Comparison of ENCODE assay signal across 15 cellular contexts in genomic region chr17:66509913-66510312, GRCh38.
DNase-seq lines count a peak whose midpoint lies in the region; ATAC-seq, FAIRE-seq and TF ChIP-seq lines count a peak whose summit lies in the region.
"Had no signal": no experiment of that assay in that cellular context is flagged by ENCODE, and none has a peak within 500 bp of the region (broad histone marks: within the 10 kb centered on the region; RNA-seq: fewer than 3 reads in every experiment).

No MANE protein-coding gene starts in this region.

- H3K36me3 Mint-ChIP-seq in activated naive CD4-positive, alpha-beta T cell treated with anti-CD3 and anti-CD28 coated beads, Interleukin-2, amount 50 U/mL, for 24 hours, result peaks cover 16% of the 10 kb centered on the region
- H3K36me3 Mint-ChIP-seq in stimulated activated naive B cell treated with anti-CD40 and anti-IgM and Interleukin-4, amounts not matched to agents 10 μg/mL and 1 μg/mL and 100 μg/mL, for 72 hours, result no peaks in the 10 kb centered on the region

- no peak for ATAC-seq in RWPE2 (ENCODE audit: low read depth)
- no peak for ATAC-seq in stimulated activated naive CD8-positive, alpha-beta T cell treated with anti-CD3 and anti-CD28 coated beads, Interleukin-15, amount 100 ng/mL, for 72 hours
- ATAC-seq in stimulated activated naive B cell treated with anti-CD40 and anti-IgM and Interleukin-4, amounts not matched to agents 10 μg/mL and 1 μg/mL and 100 μg/mL, for 72 hours (replicated peaks), result no peak
- ATAC-seq: GM12878 had no signal

- FAIRE-seq in kidney (lab: Jason Lieb, UNC), result no peak
- FAIRE-seq: GM12878 had no signal

- H3K4me1 Mint-ChIP-seq in activated naive CD4-positive, alpha-beta T cell treated with anti-CD3 and anti-CD28 coated beads, Interleukin-2, amount 50 U/mL, for 24 hours, result peaks cover 91% of the 10 kb centered on the region
- H3K4me1 Mint-ChIP-seq in stimulated activated naive CD8-positive, alpha-beta T cell treated with anti-CD3 and anti-CD28 coated beads, Interleukin-15, amount 100 ng/mL, for 72 hours, result peaks cover 87% of the 10 kb centered on the region
- H3K4me1 Mint-ChIP-seq in stimulated activated naive B cell treated with anti-CD40 and anti-IgM and Interleukin-4, amounts not matched to agents 10 μg/mL and 1 μg/mL and 100 μg/mL, for 72 hours, result peaks cover 2 to 4% of the 10 kb centered on the region in 2 donors

- H3K27ac ChIP-seq in RWPE2 (ENCODE audit: poor library complexity, severe bottlenecking), result peak overlapping the region; percentile 87
- peak overlapping the region; percentile 78 for H3K27ac ChIP-seq in colonic mucosa
- no peak overlapping the region for H3K27ac ChIP-seq in kidney (ENCODE audit: low read depth in 2 of 2, low read length in 2 of 2)
- H3K27ac ChIP-seq: SK-N-MC had no signal

- H3K27me3 Mint-ChIP-seq in activated naive CD4-positive, alpha-beta T cell treated with anti-CD3 and anti-CD28 coated beads, Interleukin-2, amount 50 U/mL, for 24 hours, result no peaks in the 10 kb centered on the region
- H3K27me3 Mint-ChIP-seq in stimulated activated naive CD8-positive, alpha-beta T cell treated with anti-CD3 and anti-CD28 coated beads, Interleukin-15, amount 100 ng/mL, for 72 hours, result no peaks in the 10 kb centered on the region
- peaks cover 6 to 9% of the 10 kb centered on the region in 2 donors for H3K27me3 Mint-ChIP-seq in stimulated activated naive B cell treated with anti-CD40 and anti-IgM and Interleukin-4, amounts not matched to agents 10 μg/mL and 1 μg/mL and 100 μg/mL, for 72 hours

- H3K4me1 ChIP-seq in RWPE2 (ENCODE audit: insufficient read depth, poor library complexity, severe bottlenecking) (peaks cover 44% of the 10 kb centered on the region), colonic mucosa (peaks cover 16% of the 10 kb centered on the region), kidney (ENCODE audit: control insufficient read depth in 1 of 2, insufficient read depth in 1 of 2, low read depth in 1 of 2, low read length in 2 of 2) (peaks cover 19% of the 10 kb centered on the region in 2 donors)

- no peaks in the 10 kb centered on the region for H3K36me3 ChIP-seq in RWPE2 (ENCODE audit: low read depth)
- H3K36me3 ChIP-seq in colonic mucosa, result no peaks in the 10 kb centered on the region
- H3K36me3 ChIP-seq in kidney (ENCODE audit: control insufficient read depth in 1 of 2, insufficient read depth in 2 of 2, low read length in 2 of 2), result no peaks in the 10 kb centered on the region
- H3K36me3 ChIP-seq: BE2C, prostate gland had no signal

- H3K9me3 ChIP-seq in RWPE2 (ENCODE audit: severe bottlenecking) (no peaks in the 10 kb centered on the region), colonic mucosa (no peaks in the 10 kb centered on the region), kidney (ENCODE audit: control insufficient read depth in 1 of 2, low read length in 2 of 2) (no peaks in the 10 kb centered on the region)
- H3K9me3 ChIP-seq: mucosa of descending colon, prostate gland had no signal

- no peak for TF ChIP-seq CTCF in RWPE2 (IDR thresholded peaks at IDR 0.05; ENCODE audit: poor library complexity, severe bottlenecking)
- TF ChIP-seq CTCF in colonic mucosa (IDR thresholded peaks at IDR 0.05), result no peak
- no peak for TF ChIP-seq CTCF in kidney (IDR thresholded peaks at IDR 0.05; ENCODE audit: borderline replicate concordance, extremely low read depth, insufficient read depth)

- peak overlapping the region; percentile 81 for H3K4me3 Mint-ChIP-seq in activated naive CD4-positive, alpha-beta T cell treated with anti-CD3 and anti-CD28 coated beads, Interleukin-2, amount 50 U/mL, for 24 hours
- peak overlapping the region; percentile 70 to 82 for H3K4me3 Mint-ChIP-seq in stimulated activated naive CD8-positive, alpha-beta T cell treated with anti-CD3 and anti-CD28 coated beads, Interleukin-15, amount 100 ng/mL, for 72 hours
- H3K4me3 Mint-ChIP-seq in stimulated activated naive B cell treated with anti-CD40 and anti-IgM and Interleukin-4, amounts not matched to agents 10 μg/mL and 1 μg/mL and 100 μg/mL, for 72 hours, result no peak overlapping the region

- H3K27ac Mint-ChIP-seq in activated naive CD4-positive, alpha-beta T cell treated with anti-CD3 and anti-CD28 coated beads, Interleukin-2, amount 50 U/mL, for 24 hours, result peak overlapping the region; percentile 99
- H3K27ac Mint-ChIP-seq in stimulated activated naive CD8-positive, alpha-beta T cell treated with anti-CD3 and anti-CD28 coated beads, Interleukin-15, amount 100 ng/mL, for 72 hours, result peak overlapping the region; percentile 84 to 97
- H3K27ac Mint-ChIP-seq in stimulated activated naive B cell treated with anti-CD40 and anti-IgM and Interleukin-4, amounts not matched to agents 10 μg/mL and 1 μg/mL and 100 μg/mL, for 72 hours, result no peak overlapping the region

- H3K9me3 Mint-ChIP-seq in activated naive CD4-positive, alpha-beta T cell treated with anti-CD3 and anti-CD28 coated beads, Interleukin-2, amount 50 U/mL, for 24 hours, result peaks cover 5% of the 10 kb centered on the region
- no peaks in the 10 kb centered on the region for H3K9me3 Mint-ChIP-seq in stimulated activated naive CD8-positive, alpha-beta T cell treated with anti-CD3 and anti-CD28 coated beads, Interleukin-15, amount 100 ng/mL, for 72 hours
- no peaks in the 10 kb centered on the region for H3K9me3 Mint-ChIP-seq in stimulated activated naive B cell treated with anti-CD40 and anti-IgM and Interleukin-4, amounts not matched to agents 10 μg/mL and 1 μg/mL and 100 μg/mL, for 72 hours

- H3K9ac ChIP-seq in colonic mucosa (ENCODE audit: low read depth in 2 of 2, low read length in 2 of 2) (no peak overlapping the region), kidney (ENCODE audit: low read length in 2 of 2) (no peak overlapping the region)

- H3K27me3 ChIP-seq in RWPE2 (ENCODE audit: insufficient read depth, poor library complexity, severe bottlenecking), result no peaks in the 10 kb centered on the region
- H3K27me3 ChIP-seq in colonic mucosa, result no peaks in the 10 kb centered on the region
- H3K27me3 ChIP-seq: BE2C had no signal

- H3K4me3 ChIP-seq in RWPE2 (ENCODE audit: severe bottlenecking) (no peak overlapping the region), colonic mucosa (no peak overlapping the region), kidney (ENCODE audit: low read length in 2 of 2) (no peak overlapping the region)
- H3K4me3 ChIP-seq: GM12878, mucosa of descending colon, prostate gland, SK-N-MC had no signal

- intact Hi-C loops in colonic mucosa (cut with DNase I) (no loop called here), kidney (cut with DNase I) (no loop called here)

- no peak for DNase-seq in activated naive CD4-positive, alpha-beta T cell (lab: John Stamatoyannopoulos, UW)
- DNase-seq in RWPE2 (ENCODE audit: low spot score), result no peak
- no peak for DNase-seq in colonic mucosa
- no peak for DNase-seq in stimulated activated naive CD8-positive, alpha-beta T cell treated with anti-CD3 and anti-CD28 coated beads, Interleukin-15, amount 100 ng/mL, for 72 hours
- no peak for DNase-seq in kidney
- no peak for DNase-seq in ecto neural progenitor cell (ENCODE audit: low spot score)
- DNase-seq in stimulated activated naive B cell treated with anti-CD40 and anti-IgM and Interleukin-4, amounts not matched to agents 10 μg/mL and 1 μg/mL and 100 μg/mL, for 72 hours, result no peak
- DNase-seq: BE2C, Karpas-422, NCI-H1694 had no signal

Comparison
In these comparisons a context has a peak if more than half of its experiments do, and no peak if none do; other contexts are left out.
1. H3K4me3 Mint-ChIP-seq: peak in activated naive CD4-positive, alpha-beta T cell treated with anti-CD3 and anti-CD28 coated beads, Interleukin-2, amount 50 U/mL, for 24 hours (single experiment) and stimulated activated naive CD8-positive, alpha-beta T cell treated with anti-CD3 and anti-CD28 coated beads, Interleukin-15, amount 100 ng/mL, for 72 hours (2 of 2); none in stimulated activated naive B cell treated with anti-CD40 and anti-IgM and Interleukin-4, amounts not matched to agents 10 μg/mL and 1 μg/mL and 100 μg/mL, for 72 hours (0 of 2).
2. H3K27ac ChIP-seq: peak in RWPE2 (single experiment) and colonic mucosa (single experiment); none in kidney (0 of 2).